ENCODE assay signal across 27 cellular contexts in the genomic region with DNA sequence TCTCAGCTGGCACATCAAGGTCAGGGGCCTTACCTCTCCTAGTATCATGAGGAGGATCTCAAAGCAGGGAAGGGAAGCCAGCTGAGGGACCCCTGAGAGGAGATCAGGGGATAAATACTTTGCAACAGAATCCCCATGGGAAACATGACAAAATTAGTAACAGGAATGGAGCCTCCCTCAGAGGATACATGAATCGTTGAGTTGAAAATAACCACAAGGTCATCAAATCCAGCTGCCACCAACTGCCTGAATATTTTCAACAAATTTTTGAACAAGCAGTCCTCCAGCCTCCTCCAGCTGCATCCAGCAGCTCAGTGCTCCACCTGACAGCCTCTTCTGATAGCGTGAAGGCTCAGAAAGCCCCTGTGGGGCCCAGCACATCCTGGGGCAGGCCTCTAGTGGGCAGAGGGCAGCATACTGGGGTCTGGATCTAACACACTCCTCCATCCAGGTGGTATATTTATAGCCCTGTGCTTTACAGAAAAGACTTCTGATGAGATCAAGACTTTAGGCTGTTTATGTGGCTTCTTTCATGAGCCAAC.
"Had no signal": no experiment of that assay in that cellular context is flagged by ENCODE, and none has a peak within 500 bp of the region (broad histone marks: within the 10 kb centered on the region; RNA-seq: fewer than 3 reads in every experiment).

No MANE protein-coding gene starts in this region.

- H3K9me3 Mint-ChIP-seq: activated CD8-positive, alpha-beta T cell treated with anti-CD3 and anti-CD28 coated beads for 36 hours; activated naive CD4-positive, alpha-beta T cell treated with anti-CD3 and anti-CD28 coated beads, Interleukin-2, amount 10 ng/mL, durations not matched to agents 7 days and 5 days; activated naive CD8-positive, alpha-beta T cell treated with anti-CD3 and anti-CD28 coated beads, Interleukin-2, amount 10 ng/mL, durations not matched to agents 7 days and 5 days; activated T-cell treated with anti-CD3 and anti-CD28 coated beads, Interleukin-2, amount 50 U/mL, for 72 hours; activated T-helper 2 cell treated with anti-CD3 and anti-CD28 coated beads, Interferon-gamma antibody, Interleukin-2, Interleukin-4, amounts not matched to agents 10 μg/mL and 5 μg/mL and 100 μg/mL, durations not matched to agents 14 hours and 24 hours and 36 hours had no signal

- H3K4me1 ChIP-seq: ascending aorta, body of pancreas, Peyer's patch had no signal

- H3K27me3 ChIP-seq: ascending aorta, body of pancreas, Peyer's patch, SJCRH30 had no signal

- H3K36me3 ChIP-seq: ascending aorta, Peyer's patch, SJCRH30, WERI-Rb-1 had no signal

- H3K4me3 Mint-ChIP-seq: activated CD4-positive, alpha-beta T cell treated with anti-CD3 and anti-CD28 coated beads for 36 hours; activated CD8-positive, alpha-beta T cell treated with anti-CD3 and anti-CD28 coated beads for 36 hours; activated naive CD4-positive, alpha-beta T cell treated with anti-CD3 and anti-CD28 coated beads, Interleukin-2, amount 10 ng/mL, durations not matched to agents 7 days and 5 days; activated naive CD8-positive, alpha-beta T cell treated with anti-CD3 and anti-CD28 coated beads, Interleukin-2, amount 10 ng/mL, durations not matched to agents 7 days and 5 days; activated T-cell treated with anti-CD3 and anti-CD28 coated beads, Interleukin-2, amount 50 U/mL, for 72 hours had no signal

- H3K36me3 Mint-ChIP-seq: activated naive CD4-positive, alpha-beta T cell treated with anti-CD3 and anti-CD28 coated beads, Interleukin-2, amount 10 ng/mL, durations not matched to agents 7 days and 5 days; activated naive CD8-positive, alpha-beta T cell treated with anti-CD3 and anti-CD28 coated beads, Interleukin-2, amount 10 ng/mL, durations not matched to agents 7 days and 5 days had no signal

- H3K4me1 Mint-ChIP-seq: activated CD4-positive, alpha-beta T cell treated with anti-CD3 and anti-CD28 coated beads for 36 hours; activated naive CD4-positive, alpha-beta T cell treated with anti-CD3 and anti-CD28 coated beads, Interleukin-2, amount 10 ng/mL, durations not matched to agents 7 days and 5 days; activated naive CD8-positive, alpha-beta T cell treated with anti-CD3 and anti-CD28 coated beads, Interleukin-2, amount 10 ng/mL, durations not matched to agents 7 days and 5 days had no signal

- H3K27ac Mint-ChIP-seq: activated CD4-positive, alpha-beta T cell treated with anti-CD3 and anti-CD28 coated beads for 36 hours; activated CD8-positive, alpha-beta T cell treated with anti-CD3 and anti-CD28 coated beads for 36 hours; activated naive CD4-positive, alpha-beta T cell treated with anti-CD3 and anti-CD28 coated beads, Interleukin-2, amount 10 ng/mL, durations not matched to agents 7 days and 5 days; activated naive CD8-positive, alpha-beta T cell treated with anti-CD3 and anti-CD28 coated beads, Interleukin-2, amount 10 ng/mL, durations not matched to agents 7 days and 5 days; activated T-cell treated with anti-CD3 and anti-CD28 coated beads, Interleukin-2, amount 50 U/mL, for 72 hours; activated T-helper 2 cell treated with anti-CD3 and anti-CD28 coated beads, Interferon-gamma antibody, Interleukin-2, Interleukin-4, amounts not matched to agents 10 μg/mL and 5 μg/mL and 100 μg/mL, durations not matched to agents 14 hours and 24 hours and 36 hours had no signal

- H3K4me2 ChIP-seq: SK-N-SH had no signal

- H3K4me3 ChIP-seq: ascending aorta, body of pancreas, Peyer's patch, SJCRH30 had no signal

- H3K9me3 ChIP-seq: ascending aorta, body of pancreas, Peyer's patch, SJCRH30, SK-N-SH had no signal

- DNase-seq: activated CD4-positive, alpha-beta T cell treated with anti-CD3 and anti-CD28 coated beads for 36 hours; activated CD4-positive, alpha-beta T cell treated with anti-CD3 and anti-CD28 coated beads, Interleukin-2, amount 50 U/mL, for 1 hour; activated CD8-positive, alpha-beta memory T cell treated with anti-CD3 and anti-CD28 coated beads, Interleukin-2, amount 50 U/mL, for 4 hours; activated CD8-positive, alpha-beta T cell treated with anti-CD3 and anti-CD28 coated beads for 36 hours; activated gamma-delta T cell treated with Interleukin-2 at 50 U/mL for 16 hours; activated naive CD4-positive, alpha-beta T cell treated with anti-CD3 and anti-CD28 coated beads, Interleukin-2, amount 10 ng/mL, durations not matched to agents 7 days and 5 days; activated naive CD8-positive, alpha-beta T cell treated with anti-CD3 and anti-CD28 coated beads, Interleukin-2, amount 10 ng/mL, durations not matched to agents 7 days and 5 days; activated T-cell treated with anti-CD3 and anti-CD28 coated beads, Interleukin-2, amount 50 U/mL, for 72 hours; body of pancreas; central memory CD4-positive, alpha-beta T cell; Kasumi-1; MV-4-11; NCI-H1092 treated with DMSO at 0.1 percent for 48 hours; NCI-H1417 treated with DMSO at 0.1 percent for 48 hours; NCI-H1694; NCI-H2029; NCI-H2107; NCI-H510A treated with DMSO at 0.1 percent for 48 hours; Peyer's patch; Right ventricle myocardium superior; SJCRH30; T-helper 1 cell; WERI-Rb-1 had no signal

- H3K27ac ChIP-seq: ascending aorta, body of pancreas, Peyer's patch, RWPE1, SJCRH30, WERI-Rb-1 had no signal

- H3K9ac ChIP-seq: SK-N-SH had no signal

- H3K27me3 Mint-ChIP-seq: activated CD4-positive, alpha-beta T cell treated with anti-CD3 and anti-CD28 coated beads for 36 hours; activated CD8-positive, alpha-beta T cell treated with anti-CD3 and anti-CD28 coated beads for 36 hours had no signal
